Comparison of ENCODE assay signal across 2 cellular contexts in the genomic region with DNA sequence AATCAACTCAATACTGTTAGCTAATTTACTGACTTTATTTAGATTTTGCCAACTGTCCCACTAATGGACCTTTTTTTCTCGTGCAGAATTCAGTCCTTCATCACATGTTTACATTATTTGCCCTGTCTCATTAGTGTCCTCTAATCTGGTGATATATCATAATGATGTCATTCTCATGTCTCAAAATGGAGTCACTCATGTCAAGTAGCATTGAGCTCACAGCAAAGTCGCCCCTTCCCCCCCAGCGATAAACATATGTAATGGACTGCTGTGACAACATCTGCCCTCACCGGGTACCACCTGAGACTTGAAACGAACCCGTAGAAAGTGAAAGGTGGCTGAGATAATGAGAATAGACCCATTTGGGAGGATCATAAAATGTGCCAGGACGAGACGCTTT.
TF ChIP-seq lines count a peak whose summit lies in the region.

No MANE protein-coding gene starts in this region.

TF ChIP-seq in A549, 52 proteins besides CTCF, POLR2A, EP300 and RAD21:
- TF ChIP-seq HDAC2 (IDR thresholded peaks at IDR 0.05), result no peak
- peak; percentile 47; the same call in 1 of the 2 replicates for TF ChIP-seq HOXB13 (CRISPR knock-in tag; IDR thresholded peaks at IDR 0.05; ENCODE audit: low read depth)

TF ChIP-seq in GM12878, 131 proteins besides CTCF, POLR2A, EP300 and RAD21:
- TF ChIP-seq, protein P1, sequence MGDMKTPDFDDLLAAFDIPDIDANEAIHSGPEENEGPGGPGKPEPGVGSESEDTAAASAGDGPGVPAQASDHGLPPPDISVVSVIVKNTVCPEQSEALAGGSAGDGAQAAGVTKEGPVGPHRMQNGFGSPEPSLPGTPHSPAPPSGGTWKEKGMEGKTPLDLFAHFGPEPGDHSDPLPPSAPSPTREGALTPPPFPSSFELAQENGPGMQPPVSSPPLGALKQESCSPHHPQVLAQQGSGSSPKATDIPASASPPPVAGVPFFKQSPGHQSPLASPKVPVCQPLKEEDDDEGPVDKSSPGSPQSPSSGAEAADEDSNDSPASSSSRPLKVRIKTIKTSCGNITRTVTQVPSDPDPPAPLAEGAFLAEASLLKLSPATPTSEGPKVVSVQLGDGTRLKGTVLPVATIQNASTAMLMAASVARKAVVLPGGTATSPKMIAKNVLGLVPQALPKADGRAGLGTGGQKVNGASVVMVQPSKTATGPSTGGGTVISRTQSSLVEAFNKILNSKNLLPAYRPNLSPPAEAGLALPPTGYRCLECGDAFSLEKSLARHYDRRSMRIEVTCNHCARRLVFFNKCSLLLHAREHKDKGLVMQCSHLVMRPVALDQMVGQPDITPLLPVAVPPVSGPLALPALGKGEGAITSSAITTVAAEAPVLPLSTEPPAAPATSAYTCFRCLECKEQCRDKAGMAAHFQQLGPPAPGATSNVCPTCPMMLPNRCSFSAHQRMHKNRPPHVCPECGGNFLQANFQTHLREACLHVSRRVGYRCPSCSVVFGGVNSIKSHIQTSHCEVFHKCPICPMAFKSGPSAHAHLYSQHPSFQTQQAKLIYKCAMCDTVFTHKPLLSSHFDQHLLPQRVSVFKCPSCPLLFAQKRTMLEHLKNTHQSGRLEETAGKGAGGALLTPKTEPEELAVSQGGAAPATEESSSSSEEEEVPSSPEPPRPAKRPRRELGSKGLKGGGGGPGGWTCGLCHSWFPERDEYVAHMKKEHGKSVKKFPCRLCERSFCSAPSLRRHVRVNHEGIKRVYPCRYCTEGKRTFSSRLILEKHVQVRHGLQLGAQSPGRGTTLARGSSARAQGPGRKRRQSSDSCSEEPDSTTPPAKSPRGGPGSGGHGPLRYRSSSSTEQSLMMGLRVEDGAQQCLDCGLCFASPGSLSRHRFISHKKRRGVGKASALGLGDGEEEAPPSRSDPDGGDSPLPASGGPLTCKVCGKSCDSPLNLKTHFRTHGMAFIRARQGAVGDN (IDR thresholded peaks at IDR 0.05), result peak; percentile 52
- TF ChIP-seq NBN (IDR thresholded peaks at IDR 0.05) (no peak), SRF (IDR thresholded peaks at IDR 0.05; ENCODE audit: low read depth in 2 of 2, low read length in 2 of 2) (no peak)
- TF ChIP-seq, protein P2, sequence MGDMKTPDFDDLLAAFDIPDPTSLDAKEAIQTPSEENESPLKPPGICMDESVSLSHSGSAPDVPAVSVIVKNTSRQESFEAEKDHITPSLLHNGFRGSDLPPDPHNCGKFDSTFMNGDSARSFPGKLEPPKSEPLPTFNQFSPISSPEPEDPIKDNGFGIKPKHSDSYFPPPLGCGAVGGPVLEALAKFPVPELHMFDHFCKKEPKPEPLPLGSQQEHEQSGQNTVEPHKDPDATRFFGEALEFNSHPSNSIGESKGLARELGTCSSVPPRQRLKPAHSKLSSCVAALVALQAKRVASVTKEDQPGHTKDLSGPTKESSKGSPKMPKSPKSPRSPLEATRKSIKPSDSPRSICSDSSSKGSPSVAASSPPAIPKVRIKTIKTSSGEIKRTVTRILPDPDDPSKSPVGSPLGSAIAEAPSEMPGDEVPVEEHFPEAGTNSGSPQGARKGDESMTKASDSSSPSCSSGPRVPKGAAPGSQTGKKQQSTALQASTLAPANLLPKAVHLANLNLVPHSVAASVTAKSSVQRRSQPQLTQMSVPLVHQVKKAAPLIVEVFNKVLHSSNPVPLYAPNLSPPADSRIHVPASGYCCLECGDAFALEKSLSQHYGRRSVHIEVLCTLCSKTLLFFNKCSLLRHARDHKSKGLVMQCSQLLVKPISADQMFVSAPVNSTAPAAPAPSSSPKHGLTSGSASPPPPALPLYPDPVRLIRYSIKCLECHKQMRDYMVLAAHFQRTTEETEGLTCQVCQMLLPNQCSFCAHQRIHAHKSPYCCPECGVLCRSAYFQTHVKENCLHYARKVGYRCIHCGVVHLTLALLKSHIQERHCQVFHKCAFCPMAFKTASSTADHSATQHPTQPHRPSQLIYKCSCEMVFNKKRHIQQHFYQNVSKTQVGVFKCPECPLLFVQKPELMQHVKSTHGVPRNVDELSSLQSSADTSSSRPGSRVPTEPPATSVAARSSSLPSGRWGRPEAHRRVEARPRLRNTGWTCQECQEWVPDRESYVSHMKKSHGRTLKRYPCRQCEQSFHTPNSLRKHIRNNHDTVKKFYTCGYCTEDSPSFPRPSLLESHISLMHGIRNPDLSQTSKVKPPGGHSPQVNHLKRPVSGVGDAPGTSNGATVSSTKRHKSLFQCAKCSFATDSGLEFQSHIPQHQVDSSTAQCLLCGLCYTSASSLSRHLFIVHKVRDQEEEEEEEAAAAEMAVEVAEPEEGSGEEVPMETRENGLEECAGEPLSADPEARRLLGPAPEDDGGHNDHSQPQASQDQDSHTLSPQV (IDR thresholded peaks at IDR 0.05), result 0 out of 2 replicates have a peak, but pooled peaks have one; percentile 44
